14 cellular contexts compared by ENCODE assay signal in genomic region chr1:41022424-41022823, GRCh38. TPM values are rescaled to one million over a fixed set of nuclear protein-coding genes. Genes with fewer than 3 reads are reported as not detected.
DNase-seq lines count a peak whose midpoint lies in the region; ATAC-seq and TF ChIP-seq lines count a peak whose summit lies in the region.
"Had no signal": no experiment of that assay in that cellular context is flagged by ENCODE, and none has a peak within 500 bp of the region (broad histone marks: within the 10 kb centered on the region; RNA-seq: fewer than 3 reads in every experiment).

No MANE protein-coding gene starts in this region.

- H3K4ac ChIP-seq in IMR-90 (ENCODE audit: low read depth, low read length) = no peak overlapping the region

- dilution Hi-C loops in IMR-90 (cut with HindIII; ENCODE audit: low sequenced_read_pairs, unreplicated experiment) = no loop called here

- H3K9me1 ChIP-seq in IMR-90 (ENCODE audit: insufficient read depth, low read length) = peaks cover 21% of the 10 kb centered on the region

- peaks cover 77% of the 10 kb centered on the region for H3K36me3 Mint-ChIP-seq in activated T-cell treated with anti-CD3 and anti-CD28 coated beads, Interleukin-2, amount 50 U/mL, for 24 hours (ENCODE audit: low read depth)
- peaks cover 22% of the 10 kb centered on the region for H3K36me3 Mint-ChIP-seq in CD8-positive, alpha-beta T cell
- H3K36me3 Mint-ChIP-seq in progenitor cell of endocrine pancreas (ENCODE audit: insufficient read depth) = peaks cover 5% of the 10 kb centered on the region

- no peak overlapping the region for H3K4me2 ChIP-seq in IMR-90 (ENCODE audit: low read depth, low read length)

- CTCF ChIA-PET in CD8-positive, alpha-beta T cell (lab: Charles Lee) = interaction anchor here (1.3 kb wide), 1 partner anchor 173 kb away, joined by 4 read pairs; no protein-coding TSS in a partner anchor
- CTCF ChIA-PET in IMR-90 (lab: Yijun Ruan, JAX) = interaction anchor here (1.0 kb wide), 1 partner anchor 18 kb away, joined by 3 read pairs; no protein-coding TSS in a partner anchor

- no peak overlapping the region for H4K91ac ChIP-seq in IMR-90 (ENCODE audit: insufficient read depth, low read depth, low read length)

- no peak overlapping the region for H4K5ac ChIP-seq in IMR-90 (ENCODE audit: low read depth, low read length)

- TF ChIP-seq POLR2A in IMR-90 (IDR thresholded peaks at IDR 0.05; ENCODE audit: low read depth, low read length) = no peak
- TF ChIP-seq POLR2A in lower leg skin (IDR thresholded peaks at IDR 0.05) = no peak

- H4K8ac ChIP-seq in IMR-90 (ENCODE audit: low read depth in 2 of 2, low read length in 2 of 2) = no peak overlapping the region

- 100% methylated on average over 5 of the region's 10 CpGs; no CpG with 5 or more reads in 1 of the 2 experiments for WGBS in IMR-90 (ENCODE audit: extremely low coverage in 2 of 2, insufficient read length in 1 of 2), 2 experiments
- 89 to 91% methylated on average over 10 of the region's 10 CpGs for WGBS in lower leg skin, 2 donors

- H2BK5ac ChIP-seq in IMR-90 (ENCODE audit: low read depth, low read length, poor library complexity, severe bottlenecking) = no peak overlapping the region

- no peak overlapping the region for H2BK20ac ChIP-seq in IMR-90 (ENCODE audit: low read depth, low read length)

- H3K27me3 ChIP-seq in CD8-positive, alpha-beta T cell (ENCODE audit: insufficient read depth, low read length) = no peaks in the 10 kb centered on the region
- H3K27me3 ChIP-seq in IMR-90 (ENCODE audit: control insufficient read depth, insufficient read depth, low read length) = no peaks in the 10 kb centered on the region

- no peaks in the 10 kb centered on the region for H3K36me3 ChIP-seq in CD8-positive, alpha-beta T cell (ENCODE audit: insufficient read depth, low read length)
- peaks cover 13% of the 10 kb centered on the region for H3K36me3 ChIP-seq in IMR-90 (ENCODE audit: control insufficient read depth, insufficient read depth, low read length)

- no peak overlapping the region for H2BK15ac ChIP-seq in IMR-90 (ENCODE audit: low read depth, low read length)

- no peak overlapping the region for H3K27ac ChIP-seq in CD8-positive, alpha-beta T cell (ENCODE audit: low read depth, low read length)
- H3K27ac ChIP-seq in IMR-90 (ENCODE audit: insufficient read depth, low read length) = no peak overlapping the region

- no peak for TF ChIP-seq CTCF in CD8-positive, alpha-beta T cell (IDR thresholded peaks at IDR 0.05)
- no peak for TF ChIP-seq CTCF in IMR-90 (conservative IDR thresholded peaks at IDR 0.05; ENCODE audit: low read depth, low read length)
- TF ChIP-seq CTCF in progenitor cell of endocrine pancreas (IDR thresholded peaks at IDR 0.05; ENCODE audit: unreplicated experiment) = no peak
- no peak for TF ChIP-seq CTCF in lower leg skin (IDR thresholded peaks at IDR 0.05)

- no peak overlapping the region for H3K14ac ChIP-seq in IMR-90 (replicated peaks; ENCODE audit: low read depth, low read length)

- H3K9ac ChIP-seq in IMR-90 (ENCODE audit: low read depth, low read length) = no peak overlapping the region

- H3K4me3 Mint-ChIP-seq in activated T-cell treated with anti-CD3 and anti-CD28 coated beads, Interleukin-2, amount 50 U/mL, for 24 hours = no peak overlapping the region
- no peak overlapping the region for H3K4me3 Mint-ChIP-seq in CD8-positive, alpha-beta T cell
- no peak overlapping the region for H3K4me3 Mint-ChIP-seq in progenitor cell of endocrine pancreas (ENCODE audit: low read depth)

- H3K27me3 Mint-ChIP-seq in activated T-cell treated with anti-CD3 and anti-CD28 coated beads, Interleukin-2, amount 50 U/mL, for 24 hours = no peaks in the 10 kb centered on the region
- H3K27me3 Mint-ChIP-seq in CD8-positive, alpha-beta T cell (ENCODE audit: low read depth) = no peaks in the 10 kb centered on the region
- no peaks in the 10 kb centered on the region for H3K27me3 Mint-ChIP-seq in progenitor cell of endocrine pancreas

- peak overlapping the region; percentile 33 for H2AFZ ChIP-seq in IMR-90 (replicated peaks; ENCODE audit: low read length, poor library complexity)

- no peaks in the 10 kb centered on the region for H3K79me1 ChIP-seq in IMR-90 (ENCODE audit: low read depth in 1 of 2, low read length in 2 of 2)

- H2AK9ac ChIP-seq in IMR-90 (replicated peaks; ENCODE audit: low read depth, low read length, poor library complexity) = peak overlapping the region; percentile 19

- H3K23ac ChIP-seq in IMR-90 (ENCODE audit: low read depth, low read length) = no peak overlapping the region

- H3K18ac ChIP-seq in IMR-90 (ENCODE audit: low read depth, low read length) = no peak overlapping the region

- no peaks in the 10 kb centered on the region for H3K9me3 ChIP-seq in CD8-positive, alpha-beta T cell (ENCODE audit: low read length)
- H3K9me3 ChIP-seq in IMR-90 (ENCODE audit: control insufficient read depth, insufficient read depth, low read length) = no peaks in the 10 kb centered on the region

- H3K4me3 ChIP-seq in CD8-positive, alpha-beta T cell (ENCODE audit: low read depth, low read length) = no peak overlapping the region
- H3K4me3 ChIP-seq in IMR-90 (ENCODE audit: insufficient read depth, low read depth, low read length) = no peak overlapping the region
- H3K4me3 ChIP-seq in lower leg skin (ENCODE audit: low read depth, poor library complexity, severe bottlenecking) = no peak overlapping the region

- BruUV-seq in IMR-90 (replicated peaks; lab: Mats Ljungman, UMichigan) = no TSS peak

- H2BK120ac ChIP-seq in IMR-90 (ENCODE audit: low read depth, low read length) = no peak overlapping the region

- no peak for DNase-seq in activated T-cell treated with anti-CD3 and anti-CD28 coated beads, Interleukin-2, amount 50 U/mL, for 24 hours
- DNase-seq in activated T-cell treated with anti-CD3 and anti-CD28 coated beads, Interleukin-2, amount 50 U/mL, for 48 hours = no peak
- no peak for DNase-seq in CD8-positive, alpha-beta T cell
- DNase-seq in IMR-90 (no peak), progenitor cell of endocrine pancreas (ENCODE audit: low spot score, unreplicated experiment) (no peak), lower leg skin (ENCODE audit: low spot score in 2 of 2) (no peak), NOMO-1 treated with dmso at 0.1 percent for 144 hours (lab: John Stamatoyannopoulos, UW; ENCODE audit: unreplicated experiment) (no peak), T-helper 1 cell (no peak)
- DNase-seq: GF-D8, GOT3, KG1, NCI-H1436, NCI-H2081, NCI-H510A treated with DMSO at 0.1 percent for 48 hours had no signal

- H4K20me1 ChIP-seq in IMR-90 (ENCODE audit: insufficient read depth, low read length) = peaks cover 9% of the 10 kb centered on the region; the same call in 1 of the 2 replicates

- peaks cover 3% of the 10 kb centered on the region for H3K4me1 Mint-ChIP-seq in activated T-cell treated with anti-CD3 and anti-CD28 coated beads, Interleukin-2, amount 50 U/mL, for 24 hours (ENCODE audit: low read depth)
- H3K4me1 Mint-ChIP-seq in CD8-positive, alpha-beta T cell (ENCODE audit: low read depth) = peaks cover 12% of the 10 kb centered on the region
- peaks cover 3% of the 10 kb centered on the region for H3K4me1 Mint-ChIP-seq in progenitor cell of endocrine pancreas (ENCODE audit: low read depth)

- no peak for TF ChIP-seq RAD21 in IMR-90 (IDR thresholded peaks at IDR 0.05; ENCODE audit: low read length)

- intact Hi-C loops in CD8-positive, alpha-beta T cell (cut with DNase I, micrococcal nuclease) = no loop called here
- intact Hi-C loops in IMR-90 (cut with micrococcal nuclease) (loop anchor here (5.0 kb wide), 1 partner anchor 410 kb away; no protein-coding TSS in a partner anchor), lower leg skin (cut with DNase I; ENCODE audit: low total_unique reads) (no loop called here)

- peak overlapping the region; percentile 67 for H3K27ac Mint-ChIP-seq in activated T-cell treated with anti-CD3 and anti-CD28 coated beads, Interleukin-2, amount 50 U/mL, for 24 hours
- peak overlapping the region; percentile 0 for H3K27ac Mint-ChIP-seq in CD8-positive, alpha-beta T cell
- peak overlapping the region; percentile 56 for H3K27ac Mint-ChIP-seq in progenitor cell of endocrine pancreas

- no peak for ATAC-seq in CD8-positive, alpha-beta T cell
- ATAC-seq in IMR-90 (ENCODE audit: low read depth) = no peak

- no peaks in the 10 kb centered on the region for H3K9me3 Mint-ChIP-seq in activated T-cell treated with anti-CD3 and anti-CD28 coated beads, Interleukin-2, amount 50 U/mL, for 24 hours
- H3K9me3 Mint-ChIP-seq in CD8-positive, alpha-beta T cell = no peaks in the 10 kb centered on the region
- H3K9me3 Mint-ChIP-seq in progenitor cell of endocrine pancreas (ENCODE audit: low read depth) = no peaks in the 10 kb centered on the region

- H3K4me1 ChIP-seq in CD8-positive, alpha-beta T cell (ENCODE audit: insufficient read depth, low read length) = no peaks in the 10 kb centered on the region
- peaks cover 5% of the 10 kb centered on the region for H3K4me1 ChIP-seq in IMR-90 (ENCODE audit: control insufficient read depth, insufficient read depth, low read length)

- POLR2A ChIA-PET in CD8-positive, alpha-beta T cell (lab: Charles Lee) = no interaction called here
- POLR2A ChIA-PET in IMR-90 (lab: Charles Lee; ENCODE audit: unreplicated experiment) = interaction anchor here (0.9 kb wide), 1 partner anchor 115 kb away, joined by 3 read pairs; no protein-coding TSS in a partner anchor

- in situ Hi-C loops in IMR-90 (cut with MboI; ENCODE audit: low sequenced_read_pairs) = no loop called here

- H2AK5ac ChIP-seq in IMR-90 (ENCODE audit: low read depth, low read length) = no peak overlapping the region

- H3K56ac ChIP-seq in IMR-90 (ENCODE audit: extremely low read depth, insufficient read depth, low read length) = no peak overlapping the region

TF ChIP-seq in IMR-90, 13 proteins besides CTCF, POLR2A, EP300 and RAD21:
- TF ChIP-seq FOS (IDR thresholded peaks at IDR 0.05; ENCODE audit: low read depth, low read length) = no peak

RNA-seq across cellular contexts. Expression of gene SLFNL1, which starts 0.9 kb away (rescaled TPM):
- under 1 TPM; 0.14 to 0.16 TPM for total RNA-seq in CD8-positive, alpha-beta T cell
- total RNA-seq in IMR-90 (2012; rRNA removed) (under 0.01 TPM in 2 replicates), progenitor cell of endocrine pancreas (0.95 and 1.0 TPM in 2 replicates), lower leg skin (under 1 TPM in 1 of 4 donors, not detected in 3; 0.26 TPM)
- 0.07 and 0.09 TPM in 2 replicates for polyA plus RNA-seq in IMR-90 (2012; rRNA removed)
- polyA plus RNA-seq in IMR-90 (2012; cell fraction: cytosol; rRNA removed) = 0.02 TPM in 1 of 2 replicates, not detected in the other
- polyA plus RNA-seq in IMR-90 (2012; cell fraction: nucleus; rRNA removed; ENCODE audit: low replicate concordance) = 0.30 and 0.76 TPM in 2 replicates

RNA-seq across cellular contexts. Expression of gene CTPS1, which starts 42.9 kb away (rescaled TPM):
- total RNA-seq in CD8-positive, alpha-beta T cell = 10 to 100 TPM; 68.5 to 69.0 TPM
- total RNA-seq in IMR-90 (2012; rRNA removed) = 41.0 and 45.5 TPM in 2 replicates
- 40.4 and 43.2 TPM in 2 replicates for polyA plus RNA-seq in IMR-90 (2012; rRNA removed)
- 11.2 and 42.3 TPM in 2 replicates for polyA plus RNA-seq in IMR-90 (2012; cell fraction: cytosol; rRNA removed)
- 23.0 and 58.3 TPM in 2 replicates for polyA plus RNA-seq in IMR-90 (2012; cell fraction: nucleus; rRNA removed; ENCODE audit: low replicate concordance)
- 37.6 and 38.5 TPM in 2 replicates for total RNA-seq in progenitor cell of endocrine pancreas
- total RNA-seq in lower leg skin = 10 to 100 TPM in 1 of 4 donors, 1 to 10 TPM in 3; 7.7 to 23.3 (median 8.9) TPM

Comparison
In these comparisons a context has a peak if more than half of its experiments do, and no peak if none do; other contexts are left out.
1. H3K27ac Mint-ChIP-seq: peak in every context shown above with its lines; median percentile 67 in activated T-cell treated with anti-CD3 and anti-CD28 coated beads, Interleukin-2, amount 50 U/mL, for 24 hours; 56 in progenitor cell of endocrine pancreas; 0 in CD8-positive, alpha-beta T cell.